In genomic region chr14:60647081-60647836, GRCh38 we compare ENCODE assay signal across 7 cellular contexts. TPM values are rescaled to one million over a fixed set of nuclear protein-coding genes. Genes with fewer than 3 reads are reported as not detected.
DNase-seq lines count a peak whose midpoint lies in the region; ATAC-seq and TF ChIP-seq lines count a peak whose summit lies in the region.

No MANE protein-coding gene starts in this region.

- DNase-seq in MV-4-11 (lab: John Stamatoyannopoulos, UW) (peak; percentile 19), mesothelial cell of epicardium (ENCODE audit: low spot score in 2 of 2, unreplicated experiment in 2 of 2) (peak in 1 of 2 experiments; percentile 43)

- H3K4me1 Mint-ChIP-seq in brain (peaks cover 42% of the 10 kb centered on the region), mesothelial cell of epicardium (peaks cover 30% of the 10 kb centered on the region)

- peak overlapping the region; percentile 56 to 96 (median 84) for H3K4me3 Mint-ChIP-seq in brain
- peak overlapping the region; percentile 58 for H3K4me3 Mint-ChIP-seq in mesothelial cell of epicardium

- peaks cover 0 to 3% (median 0%) of the 10 kb centered on the region in 5 experiments for H3K9me3 Mint-ChIP-seq in brain
- no peaks in the 10 kb centered on the region for H3K9me3 Mint-ChIP-seq in mesothelial cell of epicardium

- H3K4me3 ChIP-seq in GM08714 (ENCODE audit: low read length), result peak overlapping the region; percentile 54

- ATAC-seq in HG02642 (IDR thresholded peaks at IDR 0.05; ENCODE audit: poor library complexity, unreplicated experiment) (no peak), GM19351 (IDR thresholded peaks at IDR 0.05; ENCODE audit: unreplicated experiment) (no peak), GM19324 (IDR thresholded peaks at IDR 0.05; ENCODE audit: low FRiP score, unreplicated experiment) (no peak)

- H3K27ac Mint-ChIP-seq in brain (peak overlapping the region in 2 of 5 experiments; percentile 80 to 91), mesothelial cell of epicardium (no peak overlapping the region)

- H3K36me3 Mint-ChIP-seq in brain, result peaks cover 40% of the 10 kb centered on the region
- no peaks in the 10 kb centered on the region for H3K36me3 Mint-ChIP-seq in mesothelial cell of epicardium

- peaks cover 100% of the 10 kb centered on the region for H3K27me3 Mint-ChIP-seq in brain
- peaks cover 100% of the 10 kb centered on the region for H3K27me3 Mint-ChIP-seq in mesothelial cell of epicardium (ENCODE audit: low read depth)

- TF ChIP-seq CTCF in brain (conservative IDR thresholded peaks at IDR 0.05) (no peak), mesothelial cell of epicardium (IDR thresholded peaks at IDR 0.05; ENCODE audit: unreplicated experiment) (no peak)

RNA-seq across cellular contexts. Expression of gene SIX1, which starts 2.0 kb away (rescaled TPM):
- 68.4 TPM for polyA plus RNA-seq in brain (ENCODE audit: insufficient read depth, low read depth, low replicate concordance)
- 0.16 to 0.47 TPM (median 0.24 TPM) in 3 replicates for total RNA-seq in mesothelial cell of epicardium
